Comparison of ENCODE assay signal across 10 cellular contexts in genomic region chr4:76307670-76308014, GRCh38. TPM values are rescaled to one million over a fixed set of nuclear protein-coding genes. Genes with fewer than 3 reads are reported as not detected.
DNase-seq lines count a peak whose midpoint lies in the region; ATAC-seq, FAIRE-seq and TF ChIP-seq lines count a peak whose summit lies in the region.
"Had no signal": no experiment of that assay in that cellular context is flagged by ENCODE, and none has a peak within 500 bp of the region (broad histone marks: within the 10 kb centered on the region; RNA-seq: fewer than 3 reads in every experiment).

No MANE protein-coding gene starts in this region.

- H3K27ac ChIP-seq in iPS-18a (ENCODE audit: low read length) (no peak overlapping the region), small intestine (ENCODE audit: low read depth in 1 of 2, low read length in 1 of 2) (no peak overlapping the region)

- peak overlapping the region; percentile 87; the same call in 1 of the 2 replicates for H3K27ac Mint-ChIP-seq in HFFc6
- no peak overlapping the region for H3K27ac Mint-ChIP-seq in activated T-helper 2 cell treated with anti-CD3 and anti-CD28 coated beads, Interferon-gamma antibody, Interleukin-2, Interleukin-4, amounts not matched to agents 10 μg/mL and 5 μg/mL and 100 μg/mL, durations not matched to agents 14 hours and 24 hours and 36 hours
- H3K27ac Mint-ChIP-seq: stimulated activated naive CD8-positive, alpha-beta T cell treated with anti-CD3 and anti-CD28 coated beads, Interleukin-15, Interleukin-2, amounts not matched to agents 100 ng/mL and 50 ng/mL, for 24 hours had no signal

- H3K9me3 Mint-ChIP-seq in HFFc6: no peaks in the 10 kb centered on the region
- H3K9me3 Mint-ChIP-seq in activated T-helper 2 cell treated with anti-CD3 and anti-CD28 coated beads, Interferon-gamma antibody, Interleukin-2, Interleukin-4, amounts not matched to agents 10 μg/mL and 5 μg/mL and 100 μg/mL, durations not matched to agents 14 hours and 24 hours and 36 hours: no peaks in the 10 kb centered on the region
- H3K9me3 Mint-ChIP-seq: stimulated activated naive CD8-positive, alpha-beta T cell treated with anti-CD3 and anti-CD28 coated beads, Interleukin-15, Interleukin-2, amounts not matched to agents 100 ng/mL and 50 ng/mL, for 24 hours had no signal

- H3K27me3 Mint-ChIP-seq in HFFc6 (ENCODE audit: insufficient read depth): peaks cover 3% of the 10 kb centered on the region
- peaks cover 45% of the 10 kb centered on the region for H3K27me3 Mint-ChIP-seq in activated T-helper 2 cell treated with anti-CD3 and anti-CD28 coated beads, Interferon-gamma antibody, Interleukin-2, Interleukin-4, amounts not matched to agents 10 μg/mL and 5 μg/mL and 100 μg/mL, durations not matched to agents 14 hours and 24 hours and 36 hours (ENCODE audit: low read depth)

- peaks cover 16% of the 10 kb centered on the region for H3K27me3 ChIP-seq in iPS-18a (ENCODE audit: control insufficient read depth, insufficient read depth, low read length)
- H3K27me3 ChIP-seq in small intestine (ENCODE audit: control insufficient read depth in 2 of 2, insufficient read depth in 2 of 2, low read length in 2 of 2): no peaks in the 10 kb centered on the region

- H3K36me3 ChIP-seq in iPS-18a (ENCODE audit: control insufficient read depth, low read depth, low read length) (no peaks in the 10 kb centered on the region), small intestine (ENCODE audit: control insufficient read depth in 2 of 2, insufficient read depth in 2 of 2, low read length in 2 of 2) (no peaks in the 10 kb centered on the region)

- no peak overlapping the region for H3K9ac ChIP-seq in iPS-18a (ENCODE audit: low read length)

- TF ChIP-seq CTCF in HFFc6 (IDR thresholded peaks at IDR 0.05): no peak

- FAIRE-seq in small intestine (lab: Jason Lieb, UNC): no peak

- WGBS in small intestine, 3 donors: 49 to 56% (median 54%) methylated on average over 4 of the region's 4 CpGs

- peaks cover 15% of the 10 kb centered on the region for H3K36me3 Mint-ChIP-seq in HFFc6 (ENCODE audit: low read depth)
- no peaks in the 10 kb centered on the region for H3K36me3 Mint-ChIP-seq in activated T-helper 2 cell treated with anti-CD3 and anti-CD28 coated beads, Interferon-gamma antibody, Interleukin-2, Interleukin-4, amounts not matched to agents 10 μg/mL and 5 μg/mL and 100 μg/mL, durations not matched to agents 14 hours and 24 hours and 36 hours (ENCODE audit: low read depth)

- H3K4me3 ChIP-seq in iPS-18a (ENCODE audit: low read length) (peak overlapping the region; percentile 81), small intestine (ENCODE audit: low read depth in 1 of 2, low read length in 2 of 2) (peak overlapping the region; percentile 56 to 75)

- DNase-seq in HFFc6 (no peak), small intestine (no peak), NCI-H2081 treated with DMSO at 0.1 percent for 48 hours (lab: John Stamatoyannopoulos, UW) (no peak), cerebellar nuclear complex (lab: John Stamatoyannopoulos, UW) (no peak)
- DNase-seq in activated T-helper 2 cell treated with anti-CD3 and anti-CD28 coated beads, Interferon-gamma antibody, Interleukin-2, Interleukin-4, amounts not matched to agents 10 μg/mL and 5 μg/mL and 100 μg/mL, durations not matched to agents 14 hours and 24 hours and 36 hours (ENCODE audit: low spot score): no peak
- DNase-seq: NCI-H1436 treated with DMSO at 0.1 percent for 48 hours had no signal

- peaks cover 30% of the 10 kb centered on the region for H3K4me1 Mint-ChIP-seq in HFFc6 (ENCODE audit: low read depth)
- H3K4me1 Mint-ChIP-seq in activated T-helper 2 cell treated with anti-CD3 and anti-CD28 coated beads, Interferon-gamma antibody, Interleukin-2, Interleukin-4, amounts not matched to agents 10 μg/mL and 5 μg/mL and 100 μg/mL, durations not matched to agents 14 hours and 24 hours and 36 hours (ENCODE audit: low read depth): peaks cover 20% of the 10 kb centered on the region

- ATAC-seq in HG03457 (IDR thresholded peaks at IDR 0.05; ENCODE audit: unreplicated experiment): no peak
- ATAC-seq in HG03039 (IDR thresholded peaks at IDR 0.05; ENCODE audit: unreplicated experiment): no peak

- intact Hi-C loops in activated T-helper 2 cell treated with anti-CD3 and anti-CD28 coated beads, Interferon-gamma antibody, Interleukin-2, Interleukin-4, amounts not matched to agents 10 μg/mL and 5 μg/mL and 100 μg/mL, durations not matched to agents 14 hours and 24 hours and 36 hours (cut with micrococcal nuclease): loop anchor here (10.0 kb wide), 2 partner anchors 283 to 717 kb away; partner anchors contain the start of gene CXCL10

- H3K4me1 ChIP-seq in iPS-18a (ENCODE audit: control insufficient read depth, low read depth, low read length): peaks cover 5% of the 10 kb centered on the region
- peaks cover 2 to 3% of the 10 kb centered on the region in 2 donors for H3K4me1 ChIP-seq in small intestine (ENCODE audit: control insufficient read depth in 2 of 2, insufficient read depth in 1 of 2, low read depth in 1 of 2, low read length in 1 of 2)

- peak overlapping the region; percentile 94 for H3K4me3 Mint-ChIP-seq in HFFc6
- peak overlapping the region; percentile 57 for H3K4me3 Mint-ChIP-seq in activated T-helper 2 cell treated with anti-CD3 and anti-CD28 coated beads, Interferon-gamma antibody, Interleukin-2, Interleukin-4, amounts not matched to agents 10 μg/mL and 5 μg/mL and 100 μg/mL, durations not matched to agents 14 hours and 24 hours and 36 hours (ENCODE audit: low read depth)

- no peaks in the 10 kb centered on the region for H3K9me3 ChIP-seq in iPS-18a (ENCODE audit: control insufficient read depth, low read depth, low read length)
- H3K9me3 ChIP-seq in small intestine (ENCODE audit: control insufficient read depth, low read depth): no peaks in the 10 kb centered on the region

RNA-seq across cellular contexts. Expression of gene STBD1, which starts 1.1 kb away (rescaled TPM):
- 1 to 10 TPM; 4.3 to 6.0 (median 5.4) TPM for total RNA-seq in HFFc6 (2021; fragmentation: NEBNext Ultra II Directional; extraction: Animal tissue kit (Norgen Biotek cat#: 25700))
- 0.09 TPM in 2 replicates for total RNA-seq in activated T-helper 2 cell treated with anti-CD3 and anti-CD28 coated beads, Interferon-gamma antibody, Interleukin-2, Interleukin-4, amounts not matched to agents 10 μg/mL and 5 μg/mL and 100 μg/mL, durations not matched to agents 14 hours and 24 hours and 36 hours
- 1 to 10 TPM; 4.9 to 9.5 (median 8.3) TPM for polyA plus RNA-seq in small intestine

RNA-seq across cellular contexts. Expression of gene FAM47E, which starts 56.1 kb away (rescaled TPM):
- total RNA-seq in HFFc6 (2021; fragmentation: NEBNext Ultra II Directional; extraction: Animal tissue kit (Norgen Biotek cat#: 25700)): under 1 TPM in 1 of 6 experiments, not detected in 5; 0.17 TPM
- not detected in 2 replicates for total RNA-seq in activated T-helper 2 cell treated with anti-CD3 and anti-CD28 coated beads, Interferon-gamma antibody, Interleukin-2, Interleukin-4, amounts not matched to agents 10 μg/mL and 5 μg/mL and 100 μg/mL, durations not matched to agents 14 hours and 24 hours and 36 hours
- polyA plus RNA-seq in small intestine: 1 to 10 TPM; 1.8 to 7.6 (median 3.0) TPM
